10 cellular contexts compared by ENCODE assay signal in genomic region chr19:13023666-13024065, GRCh38. TPM values are rescaled to one million over a fixed set of nuclear protein-coding genes. Genes with fewer than 3 reads are reported as not detected.
DNase-seq lines count a peak whose midpoint lies in the region; ATAC-seq, FAIRE-seq and TF ChIP-seq lines count a peak whose summit lies in the region.
"Had no signal": no experiment of that assay in that cellular context is flagged by ENCODE, and none has a peak within 500 bp of the region (broad histone marks: within the 10 kb centered on the region; RNA-seq: fewer than 3 reads in every experiment).

No MANE protein-coding gene starts in this region.

- H3K27ac ChIP-seq in GM23248: peak overlapping the region; percentile 99
- no peak overlapping the region for H3K27ac ChIP-seq in OCI-LY7 (ENCODE audit: low read depth, low read length, poor library complexity, severe bottlenecking)
- no peak overlapping the region for H3K27ac ChIP-seq in endothelial cell of umbilical vein (ENCODE audit: insufficient read depth, low read depth, low read length)
- H3K27ac ChIP-seq in skin epidermis: peak overlapping the region in 19 of 21 experiments; percentile 19 to 97 (median 91)

- CTCF ChIA-PET in OCI-LY7 (lab: Charles Lee; ENCODE audit: unreplicated experiment): no interaction called here
- CTCF ChIA-PET in endothelial cell of umbilical vein (lab: Charles Lee): interaction anchor here (1.0 to 4.5 kb wide), 5 partner anchors 10 to 58 kb away, joined by 3 to 38 read pairs (median 13); no protein-coding TSS in a partner anchor

- peak overlapping the region; percentile 98 for H3K9ac ChIP-seq in GM23248
- H3K9ac ChIP-seq in endothelial cell of umbilical vein (replicated peaks; ENCODE audit: extremely low read depth, insufficient read depth, low read length): no peak overlapping the region

- FAIRE-seq in endothelial cell of umbilical vein (lab: Jason Lieb, UNC): no peak

- H3K4me2 ChIP-seq in GM23248 (ENCODE audit: unreplicated experiment): peak overlapping the region; percentile 96
- peak overlapping the region; percentile 40; the same call in 1 of the 2 replicates for H3K4me2 ChIP-seq in OCI-LY7 (ENCODE audit: low read length)
- peak overlapping the region; percentile 70 for H3K4me2 ChIP-seq in endothelial cell of umbilical vein (ENCODE audit: insufficient read depth, low read length)

- H2AFZ ChIP-seq in GM23248: no peak overlapping the region
- no peak overlapping the region for H2AFZ ChIP-seq in OCI-LY7 (ENCODE audit: low read length)
- H2AFZ ChIP-seq in endothelial cell of umbilical vein (ENCODE audit: low read depth, low read length): no peak overlapping the region

- H3K27me3 ChIP-seq in GM23248 (replicated peaks; ENCODE audit: insufficient read depth): no peaks in the 10 kb centered on the region
- no peaks in the 10 kb centered on the region for H3K27me3 ChIP-seq in endothelial cell of umbilical vein (ENCODE audit: control insufficient read depth in 2 of 2, insufficient read depth in 2 of 2, low read length in 2 of 2)

- H3K9me2 ChIP-seq in GM23248 (ENCODE audit: insufficient read depth) (no peaks in the 10 kb centered on the region), OCI-LY7 (ENCODE audit: insufficient read depth, low read length) (no peaks in the 10 kb centered on the region)

- in situ Hi-C loops in GM23248 (cut with MboI): no loop called here

- peak; percentile 53 for DNase-seq in GM23248
- DNase-seq in OCI-LY7 (ENCODE audit: low spot score): no peak
- no peak for DNase-seq in endothelial cell of umbilical vein (ENCODE audit: low read depth, low spot score)
- DNase-seq in HCEC 1CT: no peak
- DNase-seq in NCI-H1436 treated with DMSO at 0.1 percent for 48 hours (lab: John Stamatoyannopoulos, UW): no peak
- DNase-seq in NCI-H146 treated with DMSO at 0.1 percent for 48 hours (lab: John Stamatoyannopoulos, UW; ENCODE audit: unreplicated experiment): no peak
- DNase-seq: SIG-M5 had no signal

- H3K9me1 ChIP-seq in endothelial cell of umbilical vein (replicated peaks; ENCODE audit: control insufficient read depth, extremely low read depth, insufficient read depth, low read length): no peaks in the 10 kb centered on the region

- H3K4me3 ChIP-seq in GM23248 (peak overlapping the region; percentile 85), OCI-LY7 (ENCODE audit: low read depth, low read length, poor library complexity, severe bottlenecking) (no peak overlapping the region), endothelial cell of umbilical vein (replicated peaks in 1 of 3; ENCODE audit: insufficient read depth in 1 of 3, low read depth in 1 of 3, low read length in 3 of 3) (peak overlapping the region; percentile 28 to 84 (median 59)), skin epidermis (peak overlapping the region; percentile 14 to 44 (median 25))

- POLR2A ChIA-PET in OCI-LY7 (lab: Charles Lee): interaction anchor here (0.6 kb wide), 1 partner anchor 62 kb away, joined by 7 read pairs; no protein-coding TSS in a partner anchor
- POLR2A ChIA-PET in endothelial cell of umbilical vein (lab: Charles Lee): no interaction called here

- H3K36me3 ChIP-seq in GM23248 (ENCODE audit: low read depth) (0 out of 2 replicates have a peak, but pooled peaks cover 3% of the 10 kb centered on the region), OCI-LY7 (ENCODE audit: insufficient read depth, low read length) (no peaks in the 10 kb centered on the region), endothelial cell of umbilical vein (ENCODE audit: control insufficient read depth in 2 of 2, extremely low read depth in 1 of 2, insufficient read depth in 2 of 2, low read length in 2 of 2) (no peaks in the 10 kb centered on the region)

- H3K4me1 ChIP-seq in GM23248 (ENCODE audit: insufficient read depth): peaks cover 55% of the 10 kb centered on the region
- no peaks in the 10 kb centered on the region for H3K4me1 ChIP-seq in OCI-LY7 (ENCODE audit: insufficient read depth, low read length, poor library complexity, severe bottlenecking)
- H3K4me1 ChIP-seq in endothelial cell of umbilical vein (ENCODE audit: control insufficient read depth, extremely low read depth, insufficient read depth, low read length): peaks cover 48% of the 10 kb centered on the region

- BruUV-seq in OCI-LY7 (replicated peaks; lab: Mats Ljungman, UMichigan): no TSS peak
- no TSS peak for BruUV-seq in endothelial cell of umbilical vein (replicated peaks; lab: Mats Ljungman, UMichigan)

- H3K79me2 ChIP-seq in GM23248 (ENCODE audit: insufficient read depth): peaks cover 94% of the 10 kb centered on the region
- no peaks in the 10 kb centered on the region for H3K79me2 ChIP-seq in OCI-LY7 (ENCODE audit: insufficient read depth, low read depth, low read length)
- H3K79me2 ChIP-seq in endothelial cell of umbilical vein (ENCODE audit: control insufficient read depth, insufficient read depth, low read length): no peaks in the 10 kb centered on the region

- TF ChIP-seq CTCF in OCI-LY7 (conservative IDR thresholded peaks at IDR 0.05; ENCODE audit: low read length) (no peak), endothelial cell of umbilical vein (IDR thresholded peaks at IDR 0.05; ENCODE audit: extremely low read depth in 1 of 2, insufficient read depth in 1 of 2, low read depth in 1 of 2, low read length in 2 of 2) (no peak)

- no peaks in the 10 kb centered on the region for H4K20me1 ChIP-seq in GM23248 (ENCODE audit: insufficient read depth)
- no peaks in the 10 kb centered on the region for H4K20me1 ChIP-seq in OCI-LY7 (ENCODE audit: insufficient read depth, low read length)
- no peaks in the 10 kb centered on the region for H4K20me1 ChIP-seq in endothelial cell of umbilical vein (replicated peaks; ENCODE audit: control insufficient read depth, extremely low read depth, insufficient read depth, low read length)

- ATAC-seq in GM21526 (IDR thresholded peaks at IDR 0.05; ENCODE audit: low FRiP score, unreplicated experiment): no peak

- dilution Hi-C loops in endothelial cell of umbilical vein (cut with MboI; ENCODE audit: extremely low pct_ligation_motif_present, low sequenced_read_pairs): no loop called here

- intact Hi-C loops in OCI-LY7 (cut with micrococcal nuclease; ENCODE audit: unreplicated experiment) (no loop called here), endothelial cell of umbilical vein (cut with micrococcal nuclease) (loop anchor here (5.0 kb wide), 1 partner anchor 39 kb away; no protein-coding TSS in a partner anchor)

- no peak for TF ChIP-seq POLR2A in endothelial cell of umbilical vein (IDR thresholded peaks at IDR 0.05; ENCODE audit: low read depth, low read length)

- WGBS in GM23248 (ENCODE audit: low coverage in 1 of 2, low lambda C conversion rate in 2 of 2, missing lambda C conversion rate in 2 of 2), 2 experiments: 0 to 1% methylated on average over 4 to 8 of the region's 8 CpGs

- H3F3A ChIP-seq in GM23248 (ENCODE audit: insufficient read depth): peaks cover 58% of the 10 kb centered on the region

- H3K9me3 ChIP-seq in GM23248 (ENCODE audit: low read depth) (no peaks in the 10 kb centered on the region), OCI-LY7 (ENCODE audit: low read length) (no peaks in the 10 kb centered on the region), endothelial cell of umbilical vein (replicated peaks; ENCODE audit: control insufficient read depth, insufficient read depth, low read length) (no peaks in the 10 kb centered on the region)

TF ChIP-seq in endothelial cell of umbilical vein, 7 proteins besides CTCF, POLR2A, EP300 and RAD21:
- no peak for TF ChIP-seq FOS (IDR thresholded peaks at IDR 0.05; ENCODE audit: borderline replicate concordance, insufficient read depth, low read length)
- no peak for TF ChIP-seq POLR2AphosphoS5 (IDR thresholded peaks at IDR 0.05; ENCODE audit: insufficient read depth, low read depth, low read length)
- TF ChIP-seq GATA2 (IDR thresholded peaks at IDR 0.05; ENCODE audit: insufficient read depth, insufficient read length, low read depth, low read length): no peak
- no peak for TF ChIP-seq MAX (IDR thresholded peaks at IDR 0.05; ENCODE audit: insufficient read depth, insufficient read length)

RNA-seq across cellular contexts. Expression of gene NFIX, which starts 28.4 kb away (rescaled TPM):
- total RNA-seq in GM23248 (2014; rRNA removed; shearing (Covaris generic)): 71.0 and 81.4 TPM in 2 replicates
- polyA plus RNA-seq in GM23248 (2016; fragmentation: Nextera tagmentation; extraction: Ambion mirVana) (59.2 and 60.8 TPM in 2 replicates), endothelial cell of umbilical vein (8.7 and 9.8 TPM in 2 replicates)
- 0.03 and 0.16 TPM in 2 replicates for total RNA-seq in OCI-LY7 (2014; rRNA removed; shearing (Covaris generic))
- total RNA-seq in OCI-LY7 (2022) (0.68 and 0.72 TPM in 2 replicates), endothelial cell of umbilical vein (18.7 and 37.7 TPM in 2 replicates)
- 11.9 and 12.6 TPM in 2 replicates for polyA plus RNA-seq in endothelial cell of umbilical vein (2011; cell fraction: cytosol; rRNA removed)
- polyA plus RNA-seq in endothelial cell of umbilical vein (2011; cell fraction: nucleus; rRNA removed): 8.6 and 11.6 TPM in 2 replicates
- polyA plus RNA-seq in endothelial cell of umbilical vein (2012): 22.4 and 30.5 TPM in 2 replicates
- 7.3 and 7.7 TPM in 2 replicates for polyA minus RNA-seq in endothelial cell of umbilical vein
- polyA minus RNA-seq in endothelial cell of umbilical vein (2011; cell fraction: cytosol; rRNA and poly(A)+ RNA removed): 1.3 TPM
- polyA minus RNA-seq in endothelial cell of umbilical vein (2011; cell fraction: nucleus; rRNA and poly(A)+ RNA removed): 5.5 and 7.2 TPM in 2 replicates

RNA-seq across cellular contexts. Expression of gene DAND5, which starts 54.3 kb away (rescaled TPM):
- total RNA-seq in GM23248 (2014; rRNA removed; shearing (Covaris generic)): not detected in 2 replicates
- polyA plus RNA-seq in GM23248 (2016; fragmentation: Nextera tagmentation; extraction: Ambion mirVana): not detected in 2 replicates
- total RNA-seq in OCI-LY7 (2014; rRNA removed; shearing (Covaris generic)): 0.06 and 0.18 TPM in 2 replicates
- total RNA-seq in OCI-LY7 (2022): 0.77 and 0.84 TPM in 2 replicates
- total RNA-seq in endothelial cell of umbilical vein: 0.20 and 0.28 TPM in 2 replicates
- 0.06 TPM in 2 replicates for polyA plus RNA-seq in endothelial cell of umbilical vein
- 0.03 and 0.07 TPM in 2 replicates for polyA plus RNA-seq in endothelial cell of umbilical vein (2011; cell fraction: cytosol; rRNA removed)
- 0.16 and 0.17 TPM in 2 replicates for polyA plus RNA-seq in endothelial cell of umbilical vein (2011; cell fraction: nucleus; rRNA removed)
- polyA plus RNA-seq in endothelial cell of umbilical vein (2012): not detected in 2 replicates
- polyA minus RNA-seq in endothelial cell of umbilical vein: 0.15 TPM in 1 of 2 replicates, not detected in the other
- not detected for polyA minus RNA-seq in endothelial cell of umbilical vein (2011; cell fraction: cytosol; rRNA and poly(A)+ RNA removed)
- polyA minus RNA-seq in endothelial cell of umbilical vein (2011; cell fraction: nucleus; rRNA and poly(A)+ RNA removed): not detected in 2 replicates
- total RNA-seq: glomerular endothelial cell had no signal

Comparison
In these comparisons a context has a peak if more than half of its experiments do, and no peak if none do; other contexts are left out.
1. H3K27ac ChIP-seq: peak in GM23248 (single experiment) and skin epidermis (19 of 21); none in OCI-LY7 (single experiment) and endothelial cell of umbilical vein (single experiment).
2. H3K4me2 ChIP-seq: peak in every context shown above with its lines; median percentile 96 in GM23248; 70 in endothelial cell of umbilical vein; 40 in OCI-LY7.
3. RNA of gene NFIX, which starts 28.4 kb away (total RNA-seq): 71.0 to 81.4 TPM in GM23248 and 18.7 to 37.7 TPM in endothelial cell of umbilical vein; 0.03 to 0.72 TPM in OCI-LY7; every median in the first group is over 10 times any median in the second.